9 cellular contexts compared by ENCODE assay signal in the genomic region with DNA sequence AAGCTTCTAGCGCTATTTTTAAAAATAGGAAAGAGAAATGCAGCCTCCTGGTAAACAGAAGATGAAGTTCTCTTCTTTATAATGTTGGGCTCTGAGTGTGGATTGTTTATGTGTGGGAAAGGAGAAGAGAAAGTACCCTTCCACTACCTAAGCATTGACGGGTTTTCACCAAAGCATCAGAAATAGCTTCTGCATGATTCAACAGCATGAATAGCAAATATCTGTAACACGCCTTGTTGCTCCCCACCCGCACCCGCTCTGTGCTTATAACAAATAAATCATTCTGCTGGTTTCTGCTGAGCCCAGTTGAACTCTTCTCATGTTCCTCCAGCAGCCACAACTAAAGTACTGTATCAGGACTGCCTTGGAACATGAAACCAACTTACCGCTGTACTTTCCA. TPM values are rescaled to one million over a fixed set of nuclear protein-coding genes. Genes with fewer than 3 reads are reported as not detected.
DNase-seq lines count a peak whose midpoint lies in the region; ATAC-seq and TF ChIP-seq lines count a peak whose summit lies in the region.
"Had no signal": no experiment of that assay in that cellular context is flagged by ENCODE, and none has a peak within 500 bp of the region (broad histone marks: within the 10 kb centered on the region; RNA-seq: fewer than 3 reads in every experiment).

No MANE protein-coding gene starts in this region.

- no peak for TF ChIP-seq CTCF in CD4-positive, alpha-beta T cell (IDR thresholded peaks at IDR 0.05)

- H3K4me1 Mint-ChIP-seq in CD4-positive, alpha-beta T cell (ENCODE audit: low read depth): peaks cover 9% of the 10 kb centered on the region

- H3K9me3 ChIP-seq in CD4-positive, alpha-beta T cell (ENCODE audit: control insufficient read depth, low read length): no peaks in the 10 kb centered on the region

- intact Hi-C loops in CD4-positive, alpha-beta T cell (cut with DNase I, micrococcal nuclease): no loop called here

- no peaks in the 10 kb centered on the region for H3K36me3 Mint-ChIP-seq in CD4-positive, alpha-beta T cell (ENCODE audit: low read depth)

- CTCF ChIA-PET in CD4-positive, alpha-beta T cell (lab: Charles Lee): no interaction called here

- ATAC-seq in GM21381 (IDR thresholded peaks at IDR 0.05; ENCODE audit: unreplicated experiment) (peak; percentile 78), HG03460 (IDR thresholded peaks at IDR 0.05; ENCODE audit: unreplicated experiment) (peak; percentile 70)
- no peak for ATAC-seq in CD4-positive, alpha-beta T cell (ENCODE audit: poor library complexity)

- DNase-seq in GM03348 (ENCODE audit: low spot score) (peak; percentile 48), fibroblast of peridontal ligament (ENCODE audit: extremely low read depth) (peak; percentile 40), NCI-H1048 (lab: John Stamatoyannopoulos, UW) (no peak), cortex of kidney (lab: John Stamatoyannopoulos, UW) (no peak), SKM-1 treated with dmso at 0.1 percent for 144 hours (lab: John Stamatoyannopoulos, UW; ENCODE audit: unreplicated experiment) (no peak)
- no peak for DNase-seq in CD4-positive, alpha-beta T cell

- H3K27ac ChIP-seq in CD4-positive, alpha-beta T cell (ENCODE audit: low read depth, low read length): no peak overlapping the region

- H3K9me3 Mint-ChIP-seq in CD4-positive, alpha-beta T cell: no peaks in the 10 kb centered on the region
- H3K9me3 Mint-ChIP-seq: stimulated activated naive CD8-positive, alpha-beta T cell treated with anti-CD3 and anti-CD28 coated beads, Interleukin-15, Interleukin-2, amounts not matched to agents 100 ng/mL and 50 ng/mL, for 24 hours had no signal

- H3K27me3 Mint-ChIP-seq in CD4-positive, alpha-beta T cell: no peaks in the 10 kb centered on the region
- H3K27me3 Mint-ChIP-seq: stimulated activated naive CD8-positive, alpha-beta T cell treated with anti-CD3 and anti-CD28 coated beads, Interleukin-15, Interleukin-2, amounts not matched to agents 100 ng/mL and 50 ng/mL, for 24 hours had no signal

- no peak overlapping the region for H3K4me3 Mint-ChIP-seq in CD4-positive, alpha-beta T cell
- H3K4me3 Mint-ChIP-seq: stimulated activated naive CD8-positive, alpha-beta T cell treated with anti-CD3 and anti-CD28 coated beads, Interleukin-15, Interleukin-2, amounts not matched to agents 100 ng/mL and 50 ng/mL, for 24 hours had no signal

- H3K27me3 ChIP-seq in CD4-positive, alpha-beta T cell (ENCODE audit: control insufficient read depth, insufficient read depth, low read length): no peaks in the 10 kb centered on the region

- no peak overlapping the region for H3K27ac Mint-ChIP-seq in CD4-positive, alpha-beta T cell
- H3K27ac Mint-ChIP-seq: stimulated activated naive CD8-positive, alpha-beta T cell treated with anti-CD3 and anti-CD28 coated beads, Interleukin-15, Interleukin-2, amounts not matched to agents 100 ng/mL and 50 ng/mL, for 24 hours had no signal

- POLR2A ChIA-PET in CD4-positive, alpha-beta T cell (lab: Charles Lee): interaction anchor here (0.8 kb wide), 1 partner anchor 103 kb away, joined by 4 read pairs; the partner anchor contains the start of gene CITED2

RNA-seq across cellular contexts. Expression of gene TXLNB, which starts 20.7 kb away (rescaled TPM):
- under 1 TPM; 0.17 to 0.19 TPM for total RNA-seq in CD4-positive, alpha-beta T cell

Comparison
In these comparisons a context has a peak if more than half of its experiments do, and no peak if none do; other contexts are left out.
1. DNase-seq: peak in GM03348 (single experiment) and fibroblast of peridontal ligament (single experiment); none in NCI-H1048 (single experiment), cortex of kidney (single experiment), SKM-1 treated with dmso at 0.1 percent for 144 hours (single experiment) and CD4-positive, alpha-beta T cell (0 of 10).